ENCODE assay signal across 25 cellular contexts in genomic region chr3:184609861-184610365, GRCh38.
"Had no signal": no experiment of that assay in that cellular context is flagged by ENCODE, and none has a peak within 500 bp of the region (broad histone marks: within the 10 kb centered on the region; RNA-seq: fewer than 3 reads in every experiment).

No MANE protein-coding gene starts in this region.

- H3K36me3 ChIP-seq: gastrocnemius medialis, heart left ventricle, spleen, thoracic aorta, tibial nerve, upper lobe of left lung, uterus had no signal

- H3K4me1 Mint-ChIP-seq: memory B cell had no signal

- FAIRE-seq: colon, kidney had no signal

- H3K79me2 ChIP-seq: hepatocyte had no signal

- DNase-seq: effector CD4-positive, alpha-beta T cell; foreskin fibroblast; gastrocnemius medialis; kidney; midbrain; naive thymus-derived CD4-positive, alpha-beta T cell; right cardiac atrium; spleen; stimulated activated CD4-positive, alpha-beta T cell treated with anti-CD3 and anti-CD28 coated beads, Interleukin-4, amount 100 ng/mL, for 4 hours; stimulated activated naive B cell treated with anti-CD40 and anti-IgM and Interleukin-4, amounts not matched to agents 10 μg/mL and 1 μg/mL and 100 μg/mL, for 72 hours; upper lobe of left lung; uterus had no signal

- H2AFZ ChIP-seq: hepatocyte had no signal

- ATAC-seq: gastrocnemius medialis; heart left ventricle; left lobe of liver; naive thymus-derived CD4-positive, alpha-beta T cell; psoas muscle; stimulated activated naive B cell treated with anti-CD40 and anti-IgM and Interleukin-4, amounts not matched to agents 10 μg/mL and 1 μg/mL and 100 μg/mL, for 72 hours had no signal

- H3K27ac ChIP-seq: dorsolateral prefrontal cortex, gastrocnemius medialis, heart left ventricle, hepatocyte, psoas muscle, skin epidermis, spleen, thoracic aorta, tibial nerve, upper lobe of left lung, uterus had no signal

- H3K4me3 ChIP-seq: dorsolateral prefrontal cortex, gastrocnemius medialis, heart left ventricle, hepatocyte, lung, psoas muscle, skin epidermis, spleen, thoracic aorta, tibial nerve, upper lobe of left lung, uterus had no signal

- H3K4me1 ChIP-seq: gastrocnemius medialis, psoas muscle, uterus had no signal

- H3K9me3 ChIP-seq: gastrocnemius medialis, heart left ventricle, psoas muscle, spleen, thoracic aorta, tibial nerve, upper lobe of left lung, uterus had no signal

- H3K4me2 ChIP-seq: hepatocyte had no signal

- H3K27ac Mint-ChIP-seq: memory B cell; stimulated activated naive B cell treated with anti-CD40 and anti-IgM and Interleukin-4, amounts not matched to agents 10 μg/mL and 1 μg/mL and 100 μg/mL, for 72 hours; stimulated activated naive CD8-positive, alpha-beta T cell treated with anti-CD3 and anti-CD28 coated beads, Interleukin-15, Interleukin-2, amounts not matched to agents 100 ng/mL and 50 ng/mL, for 24 hours had no signal

- H3K4me3 Mint-ChIP-seq: memory B cell; naive thymus-derived CD4-positive, alpha-beta T cell; neural crest cell; stimulated activated naive B cell treated with anti-CD40 and anti-IgM and Interleukin-4, amounts not matched to agents 10 μg/mL and 1 μg/mL and 100 μg/mL, for 72 hours; stimulated activated naive CD8-positive, alpha-beta T cell treated with anti-CD3 and anti-CD28 coated beads, Interleukin-15, Interleukin-2, amounts not matched to agents 100 ng/mL and 50 ng/mL, for 24 hours had no signal

- H3K9me3 Mint-ChIP-seq: memory B cell; neural crest cell; stimulated activated naive B cell treated with anti-CD40 and anti-IgM and Interleukin-4, amounts not matched to agents 10 μg/mL and 1 μg/mL and 100 μg/mL, for 72 hours; stimulated activated naive CD8-positive, alpha-beta T cell treated with anti-CD3 and anti-CD28 coated beads, Interleukin-15, Interleukin-2, amounts not matched to agents 100 ng/mL and 50 ng/mL, for 24 hours had no signal

- H3K36me3 Mint-ChIP-seq: memory B cell; naive thymus-derived CD4-positive, alpha-beta T cell; stimulated activated naive B cell treated with anti-CD40 and anti-IgM and Interleukin-4, amounts not matched to agents 10 μg/mL and 1 μg/mL and 100 μg/mL, for 72 hours had no signal

- H3K27me3 ChIP-seq: hepatocyte, tibial nerve, upper lobe of left lung, uterus had no signal
